In genomic region chr12:29286081-29286800, GRCh38 we compare ENCODE assay signal across 1 cellular context.
TF ChIP-seq lines count a peak whose summit lies in the region.

No MANE protein-coding gene starts in this region.

TF ChIP-seq in SK-N-SH treated with all-trans-retinoic acid at 6 μM for 48 hours, 23 proteins besides CTCF, POLR2A, EP300 and RAD21 (continued from another document):
- TF ChIP-seq PATZ1 (CRISPR knock-in tag; IDR thresholded peaks at IDR 0.05; ENCODE audit: borderline replicate concordance): no peak
- TF ChIP-seq RARB (CRISPR knock-in tag; IDR thresholded peaks at IDR 0.05): no peak
- TF ChIP-seq ISL1 (CRISPR knock-in tag; IDR thresholded peaks at IDR 0.05): peak; percentile 68
- no peak for TF ChIP-seq ZNF70 (CRISPR knock-in tag; IDR thresholded peaks at IDR 0.05)
- TF ChIP-seq BACH2 (CRISPR knock-in tag; IDR thresholded peaks at IDR 0.05; ENCODE audit: borderline replicate concordance): no peak
- TF ChIP-seq TCF4 (CRISPR knock-in tag; IDR thresholded peaks at IDR 0.05; ENCODE audit: borderline replicate concordance): peak; percentile 48; the same call in 1 of the 2 replicates
- 0 out of 2 replicates have a peak, but pooled peaks have one; percentile 64 for TF ChIP-seq ZFP3 (CRISPR knock-in tag; IDR thresholded peaks at IDR 0.05)
- no peak for TF ChIP-seq ARNTL (CRISPR knock-in tag; IDR thresholded peaks at IDR 0.05; ENCODE audit: borderline replicate concordance, low read depth)
- peak; percentile 44; the same call in 1 of the 2 replicates for TF ChIP-seq ZNF8 (CRISPR knock-in tag; IDR thresholded peaks at IDR 0.05)
- no peak for TF ChIP-seq ESRRG (CRISPR knock-in tag; IDR thresholded peaks at IDR 0.05)
- no peak for TF ChIP-seq CREB5 (CRISPR knock-in tag; IDR thresholded peaks at IDR 0.05; ENCODE audit: low read depth)
